Comparison of ENCODE assay signal across 11 cellular contexts in the genomic region with DNA sequence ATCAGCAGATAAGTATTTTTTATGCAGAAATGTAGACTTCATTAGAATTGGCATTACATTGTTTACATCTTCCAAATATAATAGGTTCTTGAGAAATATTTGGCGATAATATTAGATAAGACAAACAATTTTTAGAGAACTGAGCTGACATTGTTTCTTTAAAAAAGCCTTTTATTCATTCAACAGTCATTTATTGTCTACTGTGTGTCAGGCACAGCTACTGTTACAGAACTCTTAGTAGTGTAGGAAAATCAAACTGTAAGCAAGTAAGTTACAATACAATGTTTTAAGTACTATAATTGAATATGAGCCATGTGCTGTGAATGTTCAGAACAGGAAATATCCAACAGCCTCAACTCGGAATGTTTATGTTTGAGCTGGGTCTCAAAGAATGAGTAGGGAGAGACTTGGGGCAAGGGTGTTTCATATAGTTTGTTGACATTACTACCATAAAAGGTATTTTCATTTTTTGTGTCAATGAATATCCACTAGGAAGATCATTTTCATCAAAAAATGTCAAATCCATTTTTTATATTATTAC.
A peak's percentile ranks its signal among the peaks of the same experiment; 100 is the strongest.
DNase-seq lines count a peak whose midpoint lies in the region; ATAC-seq and TF ChIP-seq lines count a peak whose summit lies in the region.
"Had no signal": no experiment of that assay in that cellular context is flagged by ENCODE, and none has a peak within 500 bp of the region (broad histone marks: within the 10 kb centered on the region; RNA-seq: fewer than 3 reads in every experiment).

No MANE protein-coding gene starts in this region.

- peaks cover 2 to 3% of the 10 kb centered on the region in 2 donors for H3K9me3 Mint-ChIP-seq in activated T-cell treated with anti-CD3 and anti-CD28 coated beads, Interleukin-2, amount 50 U/mL, for 72 hours
- peaks cover 8% of the 10 kb centered on the region for H3K9me3 Mint-ChIP-seq in activated T-helper 17 cell treated with anti-CD3 and anti-CD28 coated beads, Interleukin-2, amount 50 U/mL, for 72 hours

- peaks cover 6 to 46% (median 37%) of the 10 kb centered on the region in 5 donors for H3K4me1 ChIP-seq in subcutaneous abdominal adipose tissue (ENCODE audit: control insufficient read depth in 5 of 5, insufficient read depth in 5 of 5, low read length in 5 of 5)

- H3K27ac ChIP-seq in subcutaneous abdominal adipose tissue (ENCODE audit: low read depth, low read length): peak overlapping the region; percentile 95
- H3K27ac ChIP-seq: ovary had no signal

- no peak for TF ChIP-seq CTCF in GM20000 (IDR thresholded peaks at IDR 0.05; ENCODE audit: extremely low read depth, missing control alignments)

- peak overlapping the region in 2 of 5 donors; percentile 5 to 26 for H3K9ac ChIP-seq in subcutaneous abdominal adipose tissue (ENCODE audit: low read length in 5 of 5)

- H3K4me3 ChIP-seq in subcutaneous abdominal adipose tissue (ENCODE audit: low read depth in 1 of 5, low read length in 5 of 5): no peak overlapping the region
- H3K4me3 ChIP-seq: ovary had no signal

- ATAC-seq in activated T-cell treated with anti-CD3 and anti-CD28 coated beads, Interleukin-2, amount 50 U/mL, for 72 hours (replicated peaks in 1 of 2): no peak
- no peak for ATAC-seq in activated T-helper 17 cell treated with anti-CD3 and anti-CD28 coated beads, Interleukin-2, amount 50 U/mL, for 72 hours (replicated peaks)

- H3K36me3 Mint-ChIP-seq in activated T-cell treated with anti-CD3 and anti-CD28 coated beads, Interleukin-2, amount 50 U/mL, for 72 hours (ENCODE audit: insufficient read depth in 2 of 2): peaks cover 11 to 15% of the 10 kb centered on the region in 2 donors
- H3K36me3 Mint-ChIP-seq in activated T-helper 17 cell treated with anti-CD3 and anti-CD28 coated beads, Interleukin-2, amount 50 U/mL, for 72 hours (ENCODE audit: low read depth): peaks cover 78% of the 10 kb centered on the region

- DNase-seq in activated T-cell treated with anti-CD3 and anti-CD28 coated beads, Interleukin-2, amount 50 U/mL, for 72 hours: no peak
- DNase-seq in activated T-cell treated with anti-CD3 and anti-CD28 coated beads, Interleukin-2, amount 50 U/mL, for 48 hours: no peak
- DNase-seq in globus pallidus (ENCODE audit: low spot score): peak; percentile 67
- DNase-seq in GM20000 (ENCODE audit: low spot score): no peak
- DNase-seq in SW 1271 (lab: John Stamatoyannopoulos, UW): no peak
- no peak for DNase-seq in RPMI8226
- DNase-seq: cortex of kidney, MV-4-11, ovary had no signal

- H3K27me3 Mint-ChIP-seq in activated T-cell treated with anti-CD3 and anti-CD28 coated beads, Interleukin-2, amount 50 U/mL, for 72 hours (ENCODE audit: low read depth): no peaks in the 10 kb centered on the region
- no peaks in the 10 kb centered on the region for H3K27me3 Mint-ChIP-seq in activated T-helper 17 cell treated with anti-CD3 and anti-CD28 coated beads, Interleukin-2, amount 50 U/mL, for 72 hours

- no peaks in the 10 kb centered on the region for H3K27me3 ChIP-seq in subcutaneous abdominal adipose tissue (ENCODE audit: control insufficient read depth in 5 of 5, insufficient read depth in 4 of 5, low read length in 5 of 5)
- H3K27me3 ChIP-seq: ovary had no signal

- peak overlapping the region; percentile 96 for H3K27ac Mint-ChIP-seq in activated T-cell treated with anti-CD3 and anti-CD28 coated beads, Interleukin-2, amount 50 U/mL, for 72 hours
- H3K27ac Mint-ChIP-seq in activated T-helper 17 cell treated with anti-CD3 and anti-CD28 coated beads, Interleukin-2, amount 50 U/mL, for 72 hours: peak overlapping the region; percentile 96

- no peaks in the 10 kb centered on the region for H3K36me3 ChIP-seq in subcutaneous abdominal adipose tissue (ENCODE audit: control insufficient read depth in 5 of 5, insufficient read depth in 5 of 5, low read length in 5 of 5)
- H3K36me3 ChIP-seq: ovary had no signal

- H3K4me3 Mint-ChIP-seq in activated T-cell treated with anti-CD3 and anti-CD28 coated beads, Interleukin-2, amount 50 U/mL, for 72 hours: peak overlapping the region; percentile 23 to 57
- H3K4me3 Mint-ChIP-seq in activated T-helper 17 cell treated with anti-CD3 and anti-CD28 coated beads, Interleukin-2, amount 50 U/mL, for 72 hours: peak overlapping the region; percentile 81

- no peaks in the 10 kb centered on the region for H3K9me3 ChIP-seq in subcutaneous abdominal adipose tissue (ENCODE audit: control insufficient read depth in 5 of 5, low read length in 5 of 5)
- H3K9me3 ChIP-seq: ovary had no signal

- peaks cover 91% of the 10 kb centered on the region for H3K4me1 Mint-ChIP-seq in activated T-cell treated with anti-CD3 and anti-CD28 coated beads, Interleukin-2, amount 50 U/mL, for 72 hours (ENCODE audit: low read depth)
- peaks cover 54% of the 10 kb centered on the region for H3K4me1 Mint-ChIP-seq in activated T-helper 17 cell treated with anti-CD3 and anti-CD28 coated beads, Interleukin-2, amount 50 U/mL, for 72 hours
